In the genomic region with DNA sequence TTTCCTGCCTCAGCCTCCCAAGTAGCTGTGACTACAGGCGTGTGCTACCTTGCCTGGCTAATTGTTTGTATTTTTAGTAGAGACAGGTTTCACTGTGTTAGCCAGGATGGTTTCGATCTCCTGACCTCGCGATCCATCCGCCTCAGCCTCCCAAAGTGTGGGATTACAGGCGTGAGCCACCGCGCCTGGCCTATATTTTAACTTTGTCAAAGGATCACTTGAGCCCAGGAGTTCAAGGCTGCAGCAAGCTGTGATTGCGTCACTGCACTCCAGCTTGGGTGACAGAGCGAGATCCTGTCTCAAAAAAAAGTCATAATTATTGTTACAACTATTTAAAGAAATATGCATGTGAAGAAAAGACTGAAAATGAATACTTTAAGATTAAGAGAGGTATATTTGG, we compare ENCODE assay signal across 3 cellular contexts.
TF ChIP-seq lines count a peak whose summit lies in the region.
"Not testable (repeated sequence)": the region's sequence is repeated elsewhere in the genome, so short reads cannot be mapped to it uniquely, and the experiment has no call there.

No MANE protein-coding gene starts in this region.

TF ChIP-seq in Ishikawa, 13 proteins besides CTCF, POLR2A, EP300 and RAD21:
- peak; percentile 43 for TF ChIP-seq CEBPB (IDR thresholded peaks at IDR 0.05)

TF ChIP-seq in H1, 55 proteins besides CTCF, POLR2A, EP300 and RAD21:
- peak; percentile 43; the same call in 1 of the 2 replicates for TF ChIP-seq CEBPB (IDR thresholded peaks at IDR 0.05; ENCODE audit: low read depth, low read length)

TF ChIP-seq in HepG2, 621 proteins besides CTCF, POLR2A, EP300 and RAD21 (continues in another document):
- TF ChIP-seq, protein P1, sequence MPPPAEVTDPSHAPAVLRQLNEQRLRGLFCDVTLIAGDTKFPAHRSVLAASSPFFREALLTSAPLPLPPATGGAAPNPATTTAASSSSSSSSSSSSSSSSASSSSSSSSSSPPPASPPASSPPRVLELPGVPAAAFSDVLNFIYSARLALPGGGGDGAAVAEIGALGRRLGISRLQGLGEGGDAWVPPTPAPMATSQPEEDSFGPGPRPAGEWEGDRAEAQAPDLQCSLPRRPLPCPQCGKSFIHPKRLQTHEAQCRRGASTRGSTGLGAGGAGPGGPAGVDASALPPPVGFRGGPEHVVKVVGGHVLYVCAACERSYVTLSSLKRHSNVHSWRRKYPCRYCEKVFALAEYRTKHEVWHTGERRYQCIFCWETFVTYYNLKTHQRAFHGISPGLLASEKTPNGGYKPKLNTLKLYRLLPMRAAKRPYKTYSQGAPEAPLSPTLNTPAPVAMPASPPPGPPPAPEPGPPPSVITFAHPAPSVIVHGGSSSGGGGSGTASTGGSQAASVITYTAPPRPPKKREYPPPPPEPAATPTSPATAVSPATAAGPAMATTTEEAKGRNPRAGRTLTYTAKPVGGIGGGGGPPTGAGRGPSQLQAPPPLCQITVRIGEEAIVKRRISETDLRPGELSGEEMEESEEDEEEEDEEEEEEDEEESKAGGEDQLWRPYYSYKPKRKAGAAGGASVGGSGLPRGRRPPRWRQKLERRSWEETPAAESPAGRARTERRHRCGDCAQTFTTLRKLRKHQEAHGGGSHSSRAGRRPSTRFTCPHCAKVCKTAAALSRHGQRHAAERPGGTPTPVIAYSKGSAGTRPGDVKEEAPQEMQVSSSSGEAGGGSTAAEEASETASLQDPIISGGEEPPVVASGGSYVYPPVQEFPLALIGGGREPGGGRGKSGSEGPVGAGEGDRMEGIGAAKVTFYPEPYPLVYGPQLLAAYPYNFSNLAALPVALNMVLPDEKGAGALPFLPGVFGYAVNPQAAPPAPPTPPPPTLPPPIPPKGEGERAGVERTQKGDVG (CRISPR knock-in tag; IDR thresholded peaks at IDR 0.05; ENCODE audit: borderline replicate concordance) = peak; percentile 99
- peak; percentile 61; the same call in 1 of the 2 replicates for TF ChIP-seq MIER3 (CRISPR knock-in tag; IDR thresholded peaks at IDR 0.05; ENCODE audit: borderline replicate concordance)
- TF ChIP-seq TARDBP (CRISPR knock-in tag; IDR thresholded peaks at IDR 0.05) = peak; percentile 41; the same call in 1 of the 2 replicates
- TF ChIP-seq, protein P2, sequence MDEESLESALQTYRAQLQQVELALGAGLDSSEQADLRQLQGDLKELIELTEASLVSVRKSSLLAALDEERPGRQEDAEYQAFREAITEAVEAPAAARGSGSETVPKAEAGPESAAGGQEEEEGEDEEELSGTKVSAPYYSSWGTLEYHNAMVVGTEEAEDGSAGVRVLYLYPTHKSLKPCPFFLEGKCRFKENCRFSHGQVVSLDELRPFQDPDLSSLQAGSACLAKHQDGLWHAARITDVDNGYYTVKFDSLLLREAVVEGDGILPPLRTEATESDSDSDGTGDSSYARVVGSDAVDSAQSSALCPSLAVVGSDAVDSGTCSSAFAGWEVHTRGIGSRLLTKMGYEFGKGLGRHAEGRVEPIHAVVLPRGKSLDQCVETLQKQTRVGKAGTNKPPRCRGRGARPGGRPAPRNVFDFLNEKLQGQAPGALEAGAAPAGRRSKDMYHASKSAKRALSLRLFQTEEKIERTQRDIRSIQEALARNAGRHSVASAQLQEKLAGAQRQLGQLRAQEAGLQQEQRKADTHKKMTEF (CRISPR knock-in tag; IDR thresholded peaks at IDR 0.05) = peak; percentile 71; the same call in 1 of the 2 replicates
- peak; percentile 89 for TF ChIP-seq ZMYM3 (CRISPR knock-in tag; IDR thresholded peaks at IDR 0.05)
- TF ChIP-seq FOXO1 (CRISPR knock-in tag; IDR thresholded peaks at IDR 0.05) = 0 out of 2 replicates have a peak, but pooled peaks have one; percentile 29
- peak; percentile 73 for TF ChIP-seq BCL6 (CRISPR knock-in tag; IDR thresholded peaks at IDR 0.05)
- TF ChIP-seq, protein P3, sequence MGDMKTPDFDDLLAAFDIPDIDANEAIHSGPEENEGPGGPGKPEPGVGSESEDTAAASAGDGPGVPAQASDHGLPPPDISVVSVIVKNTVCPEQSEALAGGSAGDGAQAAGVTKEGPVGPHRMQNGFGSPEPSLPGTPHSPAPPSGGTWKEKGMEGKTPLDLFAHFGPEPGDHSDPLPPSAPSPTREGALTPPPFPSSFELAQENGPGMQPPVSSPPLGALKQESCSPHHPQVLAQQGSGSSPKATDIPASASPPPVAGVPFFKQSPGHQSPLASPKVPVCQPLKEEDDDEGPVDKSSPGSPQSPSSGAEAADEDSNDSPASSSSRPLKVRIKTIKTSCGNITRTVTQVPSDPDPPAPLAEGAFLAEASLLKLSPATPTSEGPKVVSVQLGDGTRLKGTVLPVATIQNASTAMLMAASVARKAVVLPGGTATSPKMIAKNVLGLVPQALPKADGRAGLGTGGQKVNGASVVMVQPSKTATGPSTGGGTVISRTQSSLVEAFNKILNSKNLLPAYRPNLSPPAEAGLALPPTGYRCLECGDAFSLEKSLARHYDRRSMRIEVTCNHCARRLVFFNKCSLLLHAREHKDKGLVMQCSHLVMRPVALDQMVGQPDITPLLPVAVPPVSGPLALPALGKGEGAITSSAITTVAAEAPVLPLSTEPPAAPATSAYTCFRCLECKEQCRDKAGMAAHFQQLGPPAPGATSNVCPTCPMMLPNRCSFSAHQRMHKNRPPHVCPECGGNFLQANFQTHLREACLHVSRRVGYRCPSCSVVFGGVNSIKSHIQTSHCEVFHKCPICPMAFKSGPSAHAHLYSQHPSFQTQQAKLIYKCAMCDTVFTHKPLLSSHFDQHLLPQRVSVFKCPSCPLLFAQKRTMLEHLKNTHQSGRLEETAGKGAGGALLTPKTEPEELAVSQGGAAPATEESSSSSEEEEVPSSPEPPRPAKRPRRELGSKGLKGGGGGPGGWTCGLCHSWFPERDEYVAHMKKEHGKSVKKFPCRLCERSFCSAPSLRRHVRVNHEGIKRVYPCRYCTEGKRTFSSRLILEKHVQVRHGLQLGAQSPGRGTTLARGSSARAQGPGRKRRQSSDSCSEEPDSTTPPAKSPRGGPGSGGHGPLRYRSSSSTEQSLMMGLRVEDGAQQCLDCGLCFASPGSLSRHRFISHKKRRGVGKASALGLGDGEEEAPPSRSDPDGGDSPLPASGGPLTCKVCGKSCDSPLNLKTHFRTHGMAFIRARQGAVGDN (CRISPR knock-in tag; IDR thresholded peaks at IDR 0.05) = peak; percentile 54
- TF ChIP-seq, protein P4, sequence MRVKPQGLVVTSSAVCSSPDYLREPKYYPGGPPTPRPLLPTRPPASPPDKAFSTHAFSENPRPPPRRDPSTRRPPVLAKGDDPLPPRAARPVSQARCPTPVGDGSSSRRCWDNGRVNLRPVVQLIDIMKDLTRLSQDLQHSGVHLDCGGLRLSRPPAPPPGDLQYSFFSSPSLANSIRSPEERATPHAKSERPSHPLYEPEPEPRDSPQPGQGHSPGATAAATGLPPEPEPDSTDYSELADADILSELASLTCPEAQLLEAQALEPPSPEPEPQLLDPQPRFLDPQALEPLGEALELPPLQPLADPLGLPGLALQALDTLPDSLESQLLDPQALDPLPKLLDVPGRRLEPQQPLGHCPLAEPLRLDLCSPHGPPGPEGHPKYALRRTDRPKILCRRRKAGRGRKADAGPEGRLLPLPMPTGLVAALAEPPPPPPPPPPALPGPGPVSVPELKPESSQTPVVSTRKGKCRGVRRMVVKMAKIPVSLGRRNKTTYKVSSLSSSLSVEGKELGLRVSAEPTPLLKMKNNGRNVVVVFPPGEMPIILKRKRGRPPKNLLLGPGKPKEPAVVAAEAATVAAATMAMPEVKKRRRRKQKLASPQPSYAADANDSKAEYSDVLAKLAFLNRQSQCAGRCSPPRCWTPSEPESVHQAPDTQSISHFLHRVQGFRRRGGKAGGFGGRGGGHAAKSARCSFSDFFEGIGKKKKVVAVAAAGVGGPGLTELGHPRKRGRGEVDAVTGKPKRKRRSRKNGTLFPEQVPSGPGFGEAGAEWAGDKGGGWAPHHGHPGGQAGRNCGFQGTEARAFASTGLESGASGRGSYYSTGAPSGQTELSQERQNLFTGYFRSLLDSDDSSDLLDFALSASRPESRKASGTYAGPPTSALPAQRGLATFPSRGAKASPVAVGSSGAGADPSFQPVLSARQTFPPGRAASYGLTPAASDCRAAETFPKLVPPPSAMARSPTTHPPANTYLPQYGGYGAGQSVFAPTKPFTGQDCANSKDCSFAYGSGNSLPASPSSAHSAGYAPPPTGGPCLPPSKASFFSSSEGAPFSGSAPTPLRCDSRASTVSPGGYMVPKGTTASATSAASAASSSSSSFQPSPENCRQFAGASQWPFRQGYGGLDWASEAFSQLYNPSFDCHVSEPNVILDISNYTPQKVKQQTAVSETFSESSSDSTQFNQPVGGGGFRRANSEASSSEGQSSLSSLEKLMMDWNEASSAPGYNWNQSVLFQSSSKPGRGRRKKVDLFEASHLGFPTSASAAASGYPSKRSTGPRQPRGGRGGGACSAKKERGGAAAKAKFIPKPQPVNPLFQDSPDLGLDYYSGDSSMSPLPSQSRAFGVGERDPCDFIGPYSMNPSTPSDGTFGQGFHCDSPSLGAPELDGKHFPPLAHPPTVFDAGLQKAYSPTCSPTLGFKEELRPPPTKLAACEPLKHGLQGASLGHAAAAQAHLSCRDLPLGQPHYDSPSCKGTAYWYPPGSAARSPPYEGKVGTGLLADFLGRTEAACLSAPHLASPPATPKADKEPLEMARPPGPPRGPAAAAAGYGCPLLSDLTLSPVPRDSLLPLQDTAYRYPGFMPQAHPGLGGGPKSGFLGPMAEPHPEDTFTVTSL (CRISPR knock-in tag; IDR thresholded peaks at IDR 0.05; ENCODE audit: borderline replicate concordance) = peak; percentile 69; the same call in 1 of the 2 replicates
- peak; percentile 33; the same call in 1 of the 2 replicates for TF ChIP-seq SPEN (CRISPR knock-in tag; IDR thresholded peaks at IDR 0.05; ENCODE audit: low read depth)
- TF ChIP-seq, protein P5, sequence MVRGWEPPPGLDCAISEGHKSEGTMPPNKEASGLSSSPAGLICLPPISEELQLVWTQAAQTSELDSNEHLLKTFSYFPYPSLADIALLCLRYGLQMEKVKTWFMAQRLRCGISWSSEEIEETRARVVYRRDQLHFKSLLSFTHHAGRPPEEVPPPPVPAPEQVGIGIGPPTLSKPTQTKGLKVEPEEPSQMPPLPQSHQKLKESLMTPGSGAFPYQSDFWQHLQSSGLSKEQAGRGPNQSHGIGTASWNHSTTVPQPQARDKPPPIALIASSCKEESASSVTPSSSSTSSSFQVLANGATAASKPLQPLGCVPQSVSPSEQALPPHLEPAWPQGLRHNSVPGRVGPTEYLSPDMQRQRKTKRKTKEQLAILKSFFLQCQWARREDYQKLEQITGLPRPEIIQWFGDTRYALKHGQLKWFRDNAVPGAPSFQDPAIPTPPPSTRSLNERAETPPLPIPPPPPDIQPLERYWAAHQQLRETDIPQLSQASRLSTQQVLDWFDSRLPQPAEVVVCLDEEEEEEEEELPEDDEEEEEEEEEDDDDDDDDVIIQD (CRISPR knock-in tag; IDR thresholded peaks at IDR 0.05; ENCODE audit: low read depth) = peak; percentile 85; the same call in 1 of the 2 replicates
- 0 out of 2 replicates have a peak, but pooled peaks have one; percentile 18 for TF ChIP-seq CBX5 (CRISPR knock-in tag; IDR thresholded peaks at IDR 0.05; ENCODE audit: borderline replicate concordance)
- TF ChIP-seq, protein P6, sequence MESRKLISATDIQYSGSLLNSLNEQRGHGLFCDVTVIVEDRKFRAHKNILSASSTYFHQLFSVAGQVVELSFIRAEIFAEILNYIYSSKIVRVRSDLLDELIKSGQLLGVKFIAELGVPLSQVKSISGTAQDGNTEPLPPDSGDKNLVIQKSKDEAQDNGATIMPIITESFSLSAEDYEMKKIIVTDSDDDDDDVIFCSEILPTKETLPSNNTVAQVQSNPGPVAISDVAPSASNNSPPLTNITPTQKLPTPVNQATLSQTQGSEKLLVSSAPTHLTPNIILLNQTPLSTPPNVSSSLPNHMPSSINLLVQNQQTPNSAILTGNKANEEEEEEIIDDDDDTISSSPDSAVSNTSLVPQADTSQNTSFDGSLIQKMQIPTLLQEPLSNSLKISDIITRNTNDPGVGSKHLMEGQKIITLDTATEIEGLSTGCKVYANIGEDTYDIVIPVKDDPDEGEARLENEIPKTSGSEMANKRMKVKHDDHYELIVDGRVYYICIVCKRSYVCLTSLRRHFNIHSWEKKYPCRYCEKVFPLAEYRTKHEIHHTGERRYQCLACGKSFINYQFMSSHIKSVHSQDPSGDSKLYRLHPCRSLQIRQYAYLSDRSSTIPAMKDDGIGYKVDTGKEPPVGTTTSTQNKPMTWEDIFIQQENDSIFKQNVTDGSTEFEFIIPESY (CRISPR knock-in tag; IDR thresholded peaks at IDR 0.05) = peak; percentile 100
- peak; percentile 61; the same call in 1 of the 2 replicates for TF ChIP-seq IRF2 (CRISPR knock-in tag; IDR thresholded peaks at IDR 0.05)
- TF ChIP-seq ERF (CRISPR knock-in tag; IDR thresholded peaks at IDR 0.05) = 0 out of 2 replicates have a peak, but pooled peaks have one; percentile 40
- TF ChIP-seq RXRB (CRISPR knock-in tag; IDR thresholded peaks at IDR 0.05; ENCODE audit: borderline replicate concordance) = peak; percentile 77
- 0 out of 2 replicates have a peak, but pooled peaks have one; percentile 37 for TF ChIP-seq ZNF724P (CRISPR knock-in tag; IDR thresholded peaks at IDR 0.05; ENCODE audit: borderline replicate concordance)
- TF ChIP-seq, protein P7, sequence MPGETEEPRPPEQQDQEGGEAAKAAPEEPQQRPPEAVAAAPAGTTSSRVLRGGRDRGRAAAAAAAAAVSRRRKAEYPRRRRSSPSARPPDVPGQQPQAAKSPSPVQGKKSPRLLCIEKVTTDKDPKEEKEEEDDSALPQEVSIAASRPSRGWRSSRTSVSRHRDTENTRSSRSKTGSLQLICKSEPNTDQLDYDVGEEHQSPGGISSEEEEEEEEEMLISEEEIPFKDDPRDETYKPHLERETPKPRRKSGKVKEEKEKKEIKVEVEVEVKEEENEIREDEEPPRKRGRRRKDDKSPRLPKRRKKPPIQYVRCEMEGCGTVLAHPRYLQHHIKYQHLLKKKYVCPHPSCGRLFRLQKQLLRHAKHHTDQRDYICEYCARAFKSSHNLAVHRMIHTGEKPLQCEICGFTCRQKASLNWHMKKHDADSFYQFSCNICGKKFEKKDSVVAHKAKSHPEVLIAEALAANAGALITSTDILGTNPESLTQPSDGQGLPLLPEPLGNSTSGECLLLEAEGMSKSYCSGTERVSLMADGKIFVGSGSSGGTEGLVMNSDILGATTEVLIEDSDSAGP (CRISPR knock-in tag; IDR thresholded peaks at IDR 0.05; ENCODE audit: borderline replicate concordance) = 0 out of 2 replicates have a peak, but pooled peaks have one; percentile 14
- peak; percentile 91 for TF ChIP-seq PITX1 (CRISPR knock-in tag; IDR thresholded peaks at IDR 0.05)
- TF ChIP-seq ZBTB38 (CRISPR knock-in tag; IDR thresholded peaks at IDR 0.05) = peak; percentile 100
- TF ChIP-seq TEAD3 (CRISPR knock-in tag; optimal IDR thresholded peaks at IDR 0.05; ENCODE audit: borderline replicate concordance) = peak; percentile 20
- peak; percentile 82 for TF ChIP-seq RCOR2 (CRISPR knock-in tag; IDR thresholded peaks at IDR 0.05)
- peak; percentile 55; the same call in 1 of the 2 replicates for TF ChIP-seq ZNF788 (CRISPR knock-in tag; IDR thresholded peaks at IDR 0.05; ENCODE audit: borderline replicate concordance)
- not testable (repeated sequence) for TF ChIP-seq CREB1 (IDR thresholded peaks at IDR 0.05)
- TF ChIP-seq CREB1 (CRISPR knock-in tag; IDR thresholded peaks at IDR 0.05) = peak; percentile 46
- peak in 1 of 2 experiments; percentile 79; a peak in 2 of 4 replicates for TF ChIP-seq NR2F1 (CRISPR knock-in tag; IDR thresholded peaks at IDR 0.05)
- TF ChIP-seq, protein P8, sequence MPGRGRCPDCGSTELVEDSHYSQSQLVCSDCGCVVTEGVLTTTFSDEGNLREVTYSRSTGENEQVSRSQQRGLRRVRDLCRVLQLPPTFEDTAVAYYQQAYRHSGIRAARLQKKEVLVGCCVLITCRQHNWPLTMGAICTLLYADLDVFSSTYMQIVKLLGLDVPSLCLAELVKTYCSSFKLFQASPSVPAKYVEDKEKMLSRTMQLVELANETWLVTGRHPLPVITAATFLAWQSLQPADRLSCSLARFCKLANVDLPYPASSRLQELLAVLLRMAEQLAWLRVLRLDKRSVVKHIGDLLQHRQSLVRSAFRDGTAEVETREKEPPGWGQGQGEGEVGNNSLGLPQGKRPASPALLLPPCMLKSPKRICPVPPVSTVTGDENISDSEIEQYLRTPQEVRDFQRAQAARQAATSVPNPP (CRISPR knock-in tag; IDR thresholded peaks at IDR 0.05) = 0 out of 2 replicates have a peak, but pooled peaks have one; percentile 24
- TF ChIP-seq ZNF644 (CRISPR knock-in tag; IDR thresholded peaks at IDR 0.05; ENCODE audit: low read depth) = peak; percentile 54; the same call in 1 of the 2 replicates
- peak; percentile 89 for TF ChIP-seq SALL1 (CRISPR knock-in tag; IDR thresholded peaks at IDR 0.05)
- TF ChIP-seq SAP130 (CRISPR knock-in tag; IDR thresholded peaks at IDR 0.05; ENCODE audit: low read depth) = peak; percentile 47
- TF ChIP-seq PHF8 (CRISPR knock-in tag; IDR thresholded peaks at IDR 0.05) = 0 out of 2 replicates have a peak, but pooled peaks have one; percentile 25
